8 cellular contexts compared by ENCODE assay signal in the genomic region with DNA sequence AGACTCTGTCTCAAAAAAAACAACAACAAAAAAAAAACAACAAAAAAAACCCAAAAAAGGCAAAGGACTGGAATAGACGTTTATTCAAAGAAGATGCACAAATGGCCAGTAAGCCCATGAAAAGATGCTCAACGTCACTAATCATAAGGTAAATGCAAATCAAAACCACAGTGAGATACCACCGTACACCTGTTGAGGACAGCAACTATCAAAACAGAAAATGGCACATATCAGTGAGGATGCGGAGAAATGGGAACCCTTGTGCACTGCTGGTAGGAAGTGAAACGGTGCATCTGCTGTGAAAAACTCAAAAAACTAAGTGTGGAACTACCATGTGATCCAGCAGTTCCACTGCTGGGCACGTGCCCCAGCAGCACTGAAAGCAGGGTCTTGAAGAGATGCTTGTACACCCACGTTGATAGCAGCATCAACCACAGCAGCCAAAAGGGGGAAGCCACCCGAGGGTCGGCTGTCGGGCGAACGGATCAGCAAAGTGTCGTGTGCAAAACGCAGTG.
DNase-seq lines count a peak whose midpoint lies in the region; ATAC-seq and TF ChIP-seq lines count a peak whose summit lies in the region.
"Not testable (repeated sequence)": the region's sequence is repeated elsewhere in the genome, so short reads cannot be mapped to it uniquely, and the experiment has no call there.

No MANE protein-coding gene starts in this region.

- not testable (repeated sequence) for H3K4me3 ChIP-seq in CD8-positive, alpha-beta T cell (ENCODE audit: low read depth, low read length)
- H3K4me3 ChIP-seq in OCI-LY1 (ENCODE audit: low read depth, low read length, poor library complexity, severe bottlenecking), result peak overlapping the region; percentile 35

- H3K9ac ChIP-seq in OCI-LY1 (ENCODE audit: low read length), result peak overlapping the region; percentile 44; the same call in 1 of the 2 replicates

- H3K4me1 Mint-ChIP-seq in CD8-positive, alpha-beta T cell (ENCODE audit: low read depth), result peaks cover 15% of the 10 kb centered on the region
- H3K4me1 Mint-ChIP-seq in memory B cell, result peaks cover 19% of the 10 kb centered on the region

- TF ChIP-seq CTCF in CD8-positive, alpha-beta T cell (IDR thresholded peaks at IDR 0.05); OCI-LY1 (IDR thresholded peaks at IDR 0.05; ENCODE audit: low read length): not testable (repeated sequence)

- H3K4me2 ChIP-seq in OCI-LY1 (ENCODE audit: low read length), result peak overlapping the region; percentile 53

- not testable (repeated sequence) for ATAC-seq in CD8-positive, alpha-beta T cell
- peak; percentile 83 for ATAC-seq in GM18861 (IDR thresholded peaks at IDR 0.05; ENCODE audit: unreplicated experiment)
- ATAC-seq in GM19395 (IDR thresholded peaks at IDR 0.05; ENCODE audit: unreplicated experiment), result peak; percentile 89
- ATAC-seq in GM21619 (IDR thresholded peaks at IDR 0.05; ENCODE audit: unreplicated experiment), result peak; percentile 92
- ATAC-seq in HG02885 (IDR thresholded peaks at IDR 0.05; ENCODE audit: poor library complexity, unreplicated experiment), result peak; percentile 86
- peak; percentile 57 for ATAC-seq in HG03196 (IDR thresholded peaks at IDR 0.05; ENCODE audit: unreplicated experiment)
- peak; percentile 88 for ATAC-seq in memory B cell (ENCODE audit: low read depth)

- H3K36me3 ChIP-seq in CD8-positive, alpha-beta T cell (ENCODE audit: insufficient read depth, low read length), result not testable (repeated sequence)
- peaks cover 66% of the 10 kb centered on the region for H3K36me3 ChIP-seq in OCI-LY1 (ENCODE audit: insufficient read depth, low read length)

- not testable (repeated sequence) for H3K9me3 ChIP-seq in CD8-positive, alpha-beta T cell (ENCODE audit: low read length)
- peaks cover 18% of the 10 kb centered on the region for H3K9me3 ChIP-seq in OCI-LY1 (ENCODE audit: low read length)

- H3K27me3 Mint-ChIP-seq in CD8-positive, alpha-beta T cell (ENCODE audit: low read depth); memory B cell: not testable (repeated sequence)

- not testable (repeated sequence) for H3F3A ChIP-seq in OCI-LY1 (ENCODE audit: insufficient read depth, low read length)

- intact Hi-C loops in CD8-positive, alpha-beta T cell (cut with DNase I, micrococcal nuclease), result not testable (repeated sequence)

- H3K27me3 ChIP-seq in CD8-positive, alpha-beta T cell (ENCODE audit: insufficient read depth, low read length); OCI-LY1 (ENCODE audit: insufficient read depth, low read length): not testable (repeated sequence)

- not testable (repeated sequence) for H3K27ac ChIP-seq in CD8-positive, alpha-beta T cell (ENCODE audit: low read depth, low read length)
- H3K27ac ChIP-seq in OCI-LY1 (ENCODE audit: low read depth, low read length, poor library complexity, severe bottlenecking), result peak overlapping the region; percentile 89

- H3K9me3 Mint-ChIP-seq in CD8-positive, alpha-beta T cell, result peaks cover 12% of the 10 kb centered on the region
- not testable (repeated sequence) for H3K9me3 Mint-ChIP-seq in memory B cell

- CTCF ChIA-PET in CD8-positive, alpha-beta T cell (lab: Charles Lee), result not testable (repeated sequence)

- peaks cover 71% of the 10 kb centered on the region for H3K36me3 Mint-ChIP-seq in CD8-positive, alpha-beta T cell
- peaks cover 33% of the 10 kb centered on the region for H3K36me3 Mint-ChIP-seq in memory B cell

- DNase-seq in CD8-positive, alpha-beta T cell, result not testable (repeated sequence)
- DNase-seq in memory B cell (ENCODE audit: low spot score in 2 of 2), result peak; percentile 49 to 81

- H3K27ac Mint-ChIP-seq in CD8-positive, alpha-beta T cell, result peak overlapping the region; percentile 37
- peak overlapping the region; percentile 99 for H3K27ac Mint-ChIP-seq in memory B cell

- H4K20me1 ChIP-seq in OCI-LY1 (ENCODE audit: insufficient read depth, low read length), result not testable (repeated sequence)

- not testable (repeated sequence) for H3K4me3 Mint-ChIP-seq in CD8-positive, alpha-beta T cell
- H3K4me3 Mint-ChIP-seq in memory B cell, result peak overlapping the region; percentile 72

- not testable (repeated sequence) for H3K79me2 ChIP-seq in OCI-LY1 (ENCODE audit: insufficient read depth, low read length)

- not testable (repeated sequence) for H3K9me2 ChIP-seq in OCI-LY1 (ENCODE audit: low read depth, low read length)

- POLR2A ChIA-PET in CD8-positive, alpha-beta T cell (lab: Charles Lee), result not testable (repeated sequence)

- H3K4me1 ChIP-seq in CD8-positive, alpha-beta T cell (ENCODE audit: insufficient read depth, low read length), result not testable (repeated sequence)
- H3K4me1 ChIP-seq in OCI-LY1 (ENCODE audit: insufficient read depth, low read length, severe bottlenecking), result peaks cover 26% of the 10 kb centered on the region

- H2AFZ ChIP-seq in OCI-LY1 (ENCODE audit: low read length), result not testable (repeated sequence)
